In genomic region chr16:30700491-30700890, GRCh38 we compare ENCODE assay signal across 1 cellular context.
TF ChIP-seq lines count a peak whose summit lies in the region.

No MANE protein-coding gene starts in this region.

TF ChIP-seq in HepG2, 621 proteins besides CTCF, POLR2A, EP300 and RAD21:
- TF ChIP-seq ZNF143 (CRISPR knock-in tag; IDR thresholded peaks at IDR 0.05), result peak; percentile 29; the same call in 1 of the 2 replicates
- no peak for TF ChIP-seq MAFF (IDR thresholded peaks at IDR 0.05; ENCODE audit: low read depth, low read length)
- TF ChIP-seq AGO2 (optimal IDR thresholded peaks at IDR 0.05; ENCODE audit: low read depth, low read length), result peak; percentile 67
- peak; percentile 24; the same call in 1 of the 2 replicates for TF ChIP-seq GABPB1 (CRISPR knock-in tag; IDR thresholded peaks at IDR 0.05)
- TF ChIP-seq REL (CRISPR knock-in tag; conservative IDR thresholded peaks at IDR 0.05), result no peak
- 0 out of 2 replicates have a peak, but pooled peaks have one; percentile 25 for TF ChIP-seq ZNF687 (CRISPR knock-in tag; IDR thresholded peaks at IDR 0.05)
- peak; percentile 58 for TF ChIP-seq AGO1 (IDR thresholded peaks at IDR 0.05; ENCODE audit: low read depth, low read length, poor library complexity, severe bottlenecking)
- no peak for TF ChIP-seq THYN1 (CRISPR knock-in tag; IDR thresholded peaks at IDR 0.05; ENCODE audit: borderline replicate concordance, low read depth)
- TF ChIP-seq FOXK2 (IDR thresholded peaks at IDR 0.05), result no peak
